35 cellular contexts compared by ENCODE assay signal in genomic region chr17:73048170-73048569, GRCh38.
"Had no signal": no experiment of that assay in that cellular context is flagged by ENCODE, and none has a peak within 500 bp of the region (broad histone marks: within the 10 kb centered on the region; RNA-seq: fewer than 3 reads in every experiment).

No MANE protein-coding gene starts in this region.

- H3K9me3 ChIP-seq: MG63 had no signal

- H3K27me3 ChIP-seq: MG63 had no signal

- H3K4me3 ChIP-seq: MG63 had no signal

- DNase-seq: Karpas-422, Kasumi-1, MG63, MM.1S, MV-4-11, NCI-H1048, NCI-H1092, NCI-H1092 treated with DMSO at 0.1 percent for 48 hours, NCI-H1105, NCI-H1105 treated with DMSO at 0.1 percent for 48 hours, NCI-H1417, NCI-H1417 treated with DMSO at 0.1 percent for 48 hours, NCI-H1436, NCI-H1436 treated with DMSO at 0.1 percent for 48 hours, NCI-H146, NCI-H1694, NCI-H1694 treated with DMSO at 0.1 percent for 48 hours, NCI-H187, NCI-H187 treated with DMSO at 0.1 percent for 48 hours, NCI-H1930, NCI-H2029, NCI-H2029 treated with DMSO at 0.1 percent for 48 hours, NCI-H2081, NCI-H2081 treated with DMSO at 0.1 percent for 48 hours, NCI-H2171, NCI-H2171 treated with DMSO at 0.1 percent for 48 hours, NCI-H2227 treated with DMSO at 0.1 percent for 48 hours, NCI-H226, NCI-H345, NCI-H446, NCI-H446 treated with DMSO at 0.1 percent for 48 hours, NCI-H510A, NCI-H510A treated with DMSO at 0.1 percent for 48 hours, NCI-H524, NCI-H524 treated with DMSO at 0.1 percent for 48 hours had no signal
